Comparison of ENCODE assay signal across 24 cellular contexts in genomic region chr10:1290071-1290471, GRCh38.
DNase-seq lines count a peak whose midpoint lies in the region; ATAC-seq, FAIRE-seq and TF ChIP-seq lines count a peak whose summit lies in the region.
"Had no signal": no experiment of that assay in that cellular context is flagged by ENCODE, and none has a peak within 500 bp of the region (broad histone marks: within the 10 kb centered on the region; RNA-seq: fewer than 3 reads in every experiment).

No MANE protein-coding gene starts in this region.

- POLR2A ChIA-PET in MCF 10A (lab: Yijun Ruan, JAX) = interaction anchor here (0.6 to 1.2 kb wide), 2 partner anchors 18 to 22 kb away, joined by 3 to 4 read pairs; no protein-coding TSS in a partner anchor

- no peak for ATAC-seq in lower lobe of right lung
- ATAC-seq: activated CD8-positive, alpha-beta T cell treated with anti-CD3 and anti-CD28 coated beads, Interleukin-2, amount 10 ng/mL, durations not matched to agents 7 days and 5 days; gastrocnemius medialis; natural killer cell had no signal

- TF ChIP-seq POLR2A in breast epithelium (IDR thresholded peaks at IDR 0.05) = no peak

- H3K27me3 Mint-ChIP-seq in MCF 10A (ENCODE audit: insufficient read depth, unreplicated experiment) = no peaks in the 10 kb centered on the region
- peaks cover 19% of the 10 kb centered on the region for H3K27me3 Mint-ChIP-seq in astrocyte (ENCODE audit: low read depth, unreplicated experiment)

- intact Hi-C loops in MCF 10A (cut with micrococcal nuclease) = no loop called here
- intact Hi-C loops in breast epithelium (cut with DNase I; ENCODE audit: low total_unique reads) = loop anchor here (5.0 kb wide), 1 partner anchor 907 kb away; no protein-coding TSS in a partner anchor
- intact Hi-C loops in tibial artery (cut with DNase I; ENCODE audit: low total_unique reads) = no loop called here
- intact Hi-C loops in lower lobe of right lung (cut with DNase I) = no loop called here

- H3K27ac ChIP-seq in breast epithelium (no peak overlapping the region), astrocyte (ENCODE audit: low read depth, low read length) (no peak overlapping the region), tibial artery (no peak overlapping the region), lower lobe of right lung (no peak overlapping the region)
- H3K27ac ChIP-seq: gastrocnemius medialis had no signal

- H3K4me3 Mint-ChIP-seq in MCF 10A (ENCODE audit: unreplicated experiment) (peak overlapping the region; percentile 42), astrocyte (ENCODE audit: unreplicated experiment) (no peak overlapping the region)
- H3K4me3 Mint-ChIP-seq: activated B cell treated with CpG ODN at 0.5 μM for 24 hours; activated CD8-positive, alpha-beta T cell treated with anti-CD3 and anti-CD28 coated beads, Interleukin-2, amount 10 ng/mL, durations not matched to agents 7 days and 5 days; central memory CD8-positive, alpha-beta T cell; IgD-negative memory B cell; mesothelial cell of epicardium; natural killer cell; stimulated activated naive CD8-positive, alpha-beta T cell treated with anti-CD3 and anti-CD28 coated beads, Interleukin-15, amount 100 ng/mL, for 72 hours had no signal

- no peak for FAIRE-seq in astrocyte (lab: Jason Lieb, UNC)

- H3K9me3 ChIP-seq in breast epithelium = no peaks in the 10 kb centered on the region
- no peaks in the 10 kb centered on the region for H3K9me3 ChIP-seq in astrocyte (ENCODE audit: insufficient read depth, low read depth, low read length)
- no peaks in the 10 kb centered on the region for H3K9me3 ChIP-seq in tibial artery
- H3K9me3 ChIP-seq in lower lobe of right lung = no peaks in the 10 kb centered on the region
- H3K9me3 ChIP-seq: BE2C, gastrocnemius medialis had no signal

- H2AFZ ChIP-seq in astrocyte (ENCODE audit: low read depth, low read length) = peak overlapping the region; percentile 18

- H3K4me3 ChIP-seq in breast epithelium (no peak overlapping the region), astrocyte (ENCODE audit: insufficient read depth, low read depth, low read length) (no peak overlapping the region), tibial artery (no peak overlapping the region), lower lobe of right lung (no peak overlapping the region)
- H3K4me3 ChIP-seq: gastrocnemius medialis had no signal

- peaks cover 0 to 7% of the 10 kb centered on the region in 2 donors for H3K27me3 ChIP-seq in breast epithelium
- no peaks in the 10 kb centered on the region for H3K27me3 ChIP-seq in astrocyte (ENCODE audit: insufficient read depth, low read length)
- H3K27me3 ChIP-seq in tibial artery = no peaks in the 10 kb centered on the region
- no peaks in the 10 kb centered on the region for H3K27me3 ChIP-seq in lower lobe of right lung (ENCODE audit: low read depth)
- H3K27me3 ChIP-seq: BE2C, gastrocnemius medialis had no signal

- H3K9me3 Mint-ChIP-seq in MCF 10A (ENCODE audit: unreplicated experiment) (no peaks in the 10 kb centered on the region), astrocyte (ENCODE audit: unreplicated experiment) (no peaks in the 10 kb centered on the region)
- H3K9me3 Mint-ChIP-seq: activated B cell treated with CpG ODN at 0.5 μM for 24 hours; central memory CD8-positive, alpha-beta T cell; mesothelial cell of epicardium; natural killer cell; stimulated activated naive CD8-positive, alpha-beta T cell treated with anti-CD3 and anti-CD28 coated beads, Interleukin-15, amount 100 ng/mL, for 72 hours had no signal

- H4K20me1 ChIP-seq in astrocyte (ENCODE audit: insufficient read depth, low read length) = no peaks in the 10 kb centered on the region

- TF ChIP-seq CTCF in MCF 10A (IDR thresholded peaks at IDR 0.05; ENCODE audit: unreplicated experiment) (no peak), breast epithelium (IDR thresholded peaks at IDR 0.05) (no peak), astrocyte (IDR thresholded peaks at IDR 0.05; ENCODE audit: insufficient read depth, low read depth, low read length) (no peak), tibial artery (IDR thresholded peaks at IDR 0.05) (no peak), lower lobe of right lung (IDR thresholded peaks at IDR 0.05) (no peak)

- no TSS peak for BruUV-seq in MCF 10A (replicated peaks; lab: Mats Ljungman, UMichigan)

- H3K4me1 ChIP-seq in breast epithelium (no peaks in the 10 kb centered on the region), astrocyte (ENCODE audit: insufficient read depth, low read length) (peaks cover 4% of the 10 kb centered on the region), tibial artery (peaks cover 0 to 41% (median 14%) of the 10 kb centered on the region in 4 donors), lower lobe of right lung (no peaks in the 10 kb centered on the region)
- H3K4me1 ChIP-seq: gastrocnemius medialis had no signal

- CTCF ChIA-PET in MCF 10A (lab: Yijun Ruan, JAX) = no interaction called here

- H3K36me3 ChIP-seq in breast epithelium (no peaks in the 10 kb centered on the region), astrocyte (ENCODE audit: insufficient read depth, low read length) (no peaks in the 10 kb centered on the region), tibial artery (no peaks in the 10 kb centered on the region), lower lobe of right lung (no peaks in the 10 kb centered on the region)
- H3K36me3 ChIP-seq: BE2C, gastrocnemius medialis had no signal

- peak overlapping the region; percentile 33 for H3K4me2 ChIP-seq in astrocyte (ENCODE audit: low read length)

- no peak overlapping the region for H3K9ac ChIP-seq in astrocyte (ENCODE audit: low read length)

- peak overlapping the region; percentile 60 for H3K27ac Mint-ChIP-seq in MCF 10A (ENCODE audit: low read depth, unreplicated experiment)
- H3K27ac Mint-ChIP-seq in astrocyte (ENCODE audit: unreplicated experiment) = no peak overlapping the region
- H3K27ac Mint-ChIP-seq: activated B cell treated with CpG ODN at 0.5 μM for 24 hours; activated CD8-positive, alpha-beta T cell treated with anti-CD3 and anti-CD28 coated beads, Interleukin-2, amount 10 ng/mL, durations not matched to agents 7 days and 5 days; mesothelial cell of epicardium; natural killer cell; stimulated activated naive CD8-positive, alpha-beta T cell treated with anti-CD3 and anti-CD28 coated beads, Interleukin-15, amount 100 ng/mL, for 72 hours had no signal

- H3K36me3 Mint-ChIP-seq in MCF 10A (ENCODE audit: insufficient read depth, unreplicated experiment) = no peaks in the 10 kb centered on the region
- no peaks in the 10 kb centered on the region for H3K36me3 Mint-ChIP-seq in astrocyte (ENCODE audit: low read depth, unreplicated experiment)
- H3K36me3 Mint-ChIP-seq: IgD-negative memory B cell, mesothelial cell of epicardium, natural killer cell had no signal

- peak; percentile 86 for DNase-seq in MCF 10A (ENCODE audit: unreplicated experiment)
- DNase-seq in breast epithelium (ENCODE audit: low spot score in 2 of 2) = no peak
- DNase-seq in astrocyte (ENCODE audit: low read depth) = no peak
- peak; percentile 17 for DNase-seq in kidney glomerular epithelial cell (lab: John Stamatoyannopoulos, UW)
- DNase-seq in ureter (ENCODE audit: low spot score) = peak; percentile 32
- no peak for DNase-seq in NOMO-1 treated with DMSO at 0.1 percent for 48 hours (lab: John Stamatoyannopoulos, UW; ENCODE audit: unreplicated experiment)
- no peak for DNase-seq in tibial artery
- DNase-seq in lower lobe of right lung = no peak
- DNase-seq: 8988T; activated B cell treated with CpG ODN at 0.5 μM for 24 hours; activated CD8-positive, alpha-beta T cell treated with anti-CD3 and anti-CD28 coated beads, Interleukin-2, amount 10 ng/mL, durations not matched to agents 7 days and 5 days; activated naive CD4-positive, alpha-beta T cell treated with Interleukin-2 at 50 U/mL for 16 hours; activated T-cell treated with anti-CD3 and anti-CD28 coated beads, Interleukin-2, amount 50 U/mL, for 1 hour; BE2C; COR-L47; erythroblast; gastrocnemius medialis; natural killer cell; NCI-H345; NCI-H82; stimulated activated naive CD8-positive, alpha-beta T cell treated with anti-CD3 and anti-CD28 coated beads, Interleukin-15, amount 100 ng/mL, for 72 hours had no signal

- H3K79me2 ChIP-seq in astrocyte (ENCODE audit: insufficient read depth, low read length) = no peaks in the 10 kb centered on the region

- H3K4me1 Mint-ChIP-seq in MCF 10A (ENCODE audit: insufficient read depth, unreplicated experiment) (peaks cover 15% of the 10 kb centered on the region), astrocyte (ENCODE audit: low read depth, unreplicated experiment) (peaks cover 16% of the 10 kb centered on the region)
- H3K4me1 Mint-ChIP-seq: central memory CD8-positive, alpha-beta T cell; natural killer cell had no signal

Comparison
In these comparisons a context has a peak if more than half of its experiments do, and no peak if none do; other contexts are left out.
1. DNase-seq: peak in MCF 10A (single experiment), kidney glomerular epithelial cell (single experiment) and ureter (single experiment); none in breast epithelium (0 of 2), astrocyte (single experiment), NOMO-1 treated with DMSO at 0.1 percent for 48 hours (single experiment), tibial artery (0 of 2) and lower lobe of right lung (single experiment).